2 cellular contexts compared by ENCODE assay signal in genomic region chr15:22069267-22069666, GRCh38. TPM values are rescaled to one million over a fixed set of nuclear protein-coding genes. Genes with fewer than 3 reads are reported as not detected.
"Had no signal": no experiment of that assay in that cellular context is flagged by ENCODE, and none has a peak within 500 bp of the region (broad histone marks: within the 10 kb centered on the region; RNA-seq: fewer than 3 reads in every experiment).

No MANE protein-coding gene starts in this region.

RNA-seq across cellular contexts. Expression of gene OR4M2, which starts 11.1 kb away (rescaled TPM):
- total RNA-seq: G401, GM12878 had no signal
- polyA plus RNA-seq: GM12878 had no signal
